In the genomic region with DNA sequence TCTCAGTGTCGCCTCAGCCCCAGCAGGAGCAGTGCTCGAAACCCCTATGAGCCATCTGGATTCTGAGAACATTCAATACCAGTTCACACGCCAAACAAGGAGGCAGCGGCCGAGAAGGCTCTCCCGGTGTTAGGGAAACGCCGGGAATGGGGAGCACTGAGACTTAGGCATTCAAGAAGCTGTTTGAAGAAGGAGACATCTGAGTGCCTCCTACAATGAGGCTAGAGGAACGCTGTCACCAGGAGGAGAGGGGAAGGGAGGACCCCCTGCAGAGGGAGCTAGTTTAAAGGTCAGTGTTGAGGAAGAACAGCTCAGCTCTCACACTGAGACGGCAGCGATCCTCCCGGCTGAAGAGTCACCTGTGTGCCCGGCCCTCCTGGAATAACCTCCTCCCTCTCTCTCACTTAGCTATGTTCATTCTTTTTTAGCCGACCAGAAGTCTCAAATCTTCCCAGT, we compare ENCODE assay signal across 22 cellular contexts.
DNase-seq lines count a peak whose midpoint lies in the region; ATAC-seq, FAIRE-seq and TF ChIP-seq lines count a peak whose summit lies in the region.
"Had no signal": no experiment of that assay in that cellular context is flagged by ENCODE, and none has a peak within 500 bp of the region (broad histone marks: within the 10 kb centered on the region; RNA-seq: fewer than 3 reads in every experiment).

No MANE protein-coding gene starts in this region.

- no peaks in the 10 kb centered on the region for H3K9me3 Mint-ChIP-seq in chondrocyte (ENCODE audit: low read depth)
- H3K9me3 Mint-ChIP-seq: GM23338 had no signal

- no peaks in the 10 kb centered on the region for H3K79me2 ChIP-seq in HepG2 (ENCODE audit: insufficient read depth, low read length)

- DNase-seq in activated CD8-positive, alpha-beta memory T cell treated with anti-CD3 and anti-CD28 coated beads, Interleukin-2, amount 50 U/mL, for 48 hours: peak; percentile 1
- no peak for DNase-seq in activated CD8-positive, alpha-beta memory T cell treated with anti-CD3 and anti-CD28 coated beads, Interleukin-2, amount 50 U/mL, for 4 hours
- no peak for DNase-seq in chondrocyte (ENCODE audit: low spot score)
- no peak for DNase-seq in HepG2 (ENCODE audit: low spot score)
- DNase-seq in smooth muscle cell of the brain vasculature (ENCODE audit: low read depth, low spot score): peak; percentile 67
- DNase-seq in dermis blood vessel endothelial cell: no peak
- no peak for DNase-seq in NCI-H524 (lab: John Stamatoyannopoulos, UW)
- DNase-seq: GDM1; NCI-H1048; NCI-H1417 treated with DMSO at 0.1 percent for 48 hours; NCI-H187 treated with DMSO at 0.1 percent for 48 hours; NCI-H2107; NCI-H748 treated with DMSO at 0.1 percent for 48 hours; NK-92 treated with Interleukin-12 subunit alpha and Interleukin-12 subunit beta, amount 100 ng/mL, for 24 hours; SHP77 treated with DMSO at 0.1 percent for 48 hours had no signal

- H3K4me1 Mint-ChIP-seq in chondrocyte (ENCODE audit: low read depth): peaks cover 3% of the 10 kb centered on the region

- H3K27me3 ChIP-seq in HepG2 (ENCODE audit: control insufficient read depth in 1 of 2, insufficient read depth in 2 of 2, low read length in 2 of 2): peaks cover 8 to 12% of the 10 kb centered on the region in 2 experiments; a peak in 3 of 5 replicates
- H3K27me3 ChIP-seq: MG63 had no signal

- H3K27ac Mint-ChIP-seq in chondrocyte (ENCODE audit: unreplicated experiment): peak overlapping the region; percentile 32
- H3K27ac Mint-ChIP-seq: GM23338 had no signal

- H3K4me3 ChIP-seq in HepG2 (replicated peaks in 1 of 3; ENCODE audit: insufficient read depth in 1 of 3, low read depth in 2 of 3, low read length in 3 of 3): no peak overlapping the region
- H3K4me3 ChIP-seq: GM23338, K562, MG63 had no signal

- H3K36me3 Mint-ChIP-seq in chondrocyte (ENCODE audit: low read depth): no peaks in the 10 kb centered on the region

- no peak for TF ChIP-seq POLR2A in HepG2 (IDR thresholded peaks at IDR 0.05; ENCODE audit: insufficient read depth in 1 of 2, low read depth in 2 of 2, low read length in 2 of 2)

- H3K9ac ChIP-seq in HepG2 (ENCODE audit: insufficient read depth, low read depth, low read length): no peak overlapping the region
- H3K9ac ChIP-seq: SK-N-SH had no signal

- peaks cover 60% of the 10 kb centered on the region for H3K4me1 ChIP-seq in HepG2 (ENCODE audit: insufficient read depth, low read length)

- H2AFZ ChIP-seq in HepG2 (ENCODE audit: low read length): no peak overlapping the region
- H2AFZ ChIP-seq: GM23338 had no signal

- WGBS in HepG2 (ENCODE audit: low lambda C conversion rate): 55% methylated on average over 12 of the region's 14 CpGs

- FAIRE-seq in HepG2 (lab: Jason Lieb, UNC): no peak
- FAIRE-seq: K562 had no signal

- no peak overlapping the region for H3K27ac ChIP-seq in HepG2 (ENCODE audit: extremely low read length, insufficient read depth, low read length)
- H3K27ac ChIP-seq: C4-2B, RWPE1 had no signal

- H3K36me3 ChIP-seq in HepG2 (replicated peaks in 1 of 2; ENCODE audit: control insufficient read depth in 1 of 2, insufficient read depth in 2 of 2, low read length in 2 of 2): no peaks in the 10 kb centered on the region
- H3K36me3 ChIP-seq: MG63 had no signal

- intact Hi-C loops in HepG2 (cut with micrococcal nuclease; ENCODE audit: unreplicated experiment): loop anchor here (5.0 kb wide), 3 partner anchors 65 to 260 kb away; no protein-coding TSS in a partner anchor

- H3K4me3 Mint-ChIP-seq in chondrocyte (ENCODE audit: unreplicated experiment): no peak overlapping the region
- H3K4me3 Mint-ChIP-seq: GM23338 had no signal

- no peak for ATAC-seq in HepG2
- no peak for ATAC-seq in HG02623 (IDR thresholded peaks at IDR 0.05; ENCODE audit: unreplicated experiment)

- H4K20me1 ChIP-seq in HepG2 (ENCODE audit: insufficient read depth, low read length): no peaks in the 10 kb centered on the region

- H3K9me3 ChIP-seq in HepG2 (ENCODE audit: low read length): no peaks in the 10 kb centered on the region
- H3K9me3 ChIP-seq: MG63, SK-N-SH had no signal

- peaks cover 2% of the 10 kb centered on the region for H3K27me3 Mint-ChIP-seq in chondrocyte (ENCODE audit: low read depth)

- in situ Hi-C loops in HepG2 (cut with HindIII; ENCODE audit: extremely low pct_ligation_motif_present, low pct_unique_long_range_greater_than_20kb): loop anchor here (5.0 to 10.0 kb wide), 4 partner anchors 55 to 413 kb away; no protein-coding TSS in a partner anchor

- TF ChIP-seq CTCF in chondrocyte (IDR thresholded peaks at IDR 0.05): no peak
- no peak for TF ChIP-seq CTCF in HepG2 (CRISPR knock-in tag; IDR thresholded peaks at IDR 0.05)

- POLR2A ChIA-PET in HepG2 (lab: Yijun Ruan, JAX): interaction anchor here (1.1 kb wide), 1 partner anchor 83 kb away, joined by 3 read pairs; no protein-coding TSS in a partner anchor

- peak overlapping the region; percentile 8; the same call in 1 of the 2 replicates for H3K4me2 ChIP-seq in HepG2 (ENCODE audit: low read depth, low read length)
- H3K4me2 ChIP-seq: GM23338, SK-N-SH had no signal

- no peak for TF ChIP-seq RAD21 in HepG2 (CRISPR knock-in tag; IDR thresholded peaks at IDR 0.05)

- TF ChIP-seq EP300 in HepG2 (IDR thresholded peaks at IDR 0.05; ENCODE audit: low read depth in 2 of 2, low read length in 2 of 2): no peak
- no peak for TF ChIP-seq EP300 in HepG2 (CRISPR knock-in tag; IDR thresholded peaks at IDR 0.05; ENCODE audit: borderline replicate concordance)

- CTCF ChIA-PET in HepG2 (lab: Yijun Ruan, JAX; ENCODE audit: low intra/inter-chr PET ratio, low total read pairs): interaction anchor here (1.8 to 2.1 kb wide), 2 partner anchors 133 to 259 kb away, joined by 6 to 14 read pairs; no protein-coding TSS in a partner anchor

- no TSS peak for BruUV-seq in HepG2 (replicated peaks; lab: Mats Ljungman, UMichigan)

TF ChIP-seq in HepG2, 621 proteins besides CTCF, POLR2A, EP300 and RAD21:
- no peak for TF ChIP-seq ZNF703 (CRISPR knock-in tag; IDR thresholded peaks at IDR 0.05; ENCODE audit: borderline replicate concordance)
- TF ChIP-seq ZNF766 (CRISPR knock-in tag; IDR thresholded peaks at IDR 0.05; ENCODE audit: borderline replicate concordance): 0 out of 2 replicates have a peak, but pooled peaks have one; percentile 7
- no peak for TF ChIP-seq ZNF17 (CRISPR knock-in tag; IDR thresholded peaks at IDR 0.05)
- TF ChIP-seq ZNF263 (CRISPR knock-in tag; IDR thresholded peaks at IDR 0.05): peak; percentile 68

Comparison
In these comparisons a context has a peak if more than half of its experiments do, and no peak if none do; other contexts are left out.
1. DNase-seq: peak in activated CD8-positive, alpha-beta memory T cell treated with anti-CD3 and anti-CD28 coated beads, Interleukin-2, amount 50 U/mL, for 48 hours (single experiment) and smooth muscle cell of the brain vasculature (single experiment); none in activated CD8-positive, alpha-beta memory T cell treated with anti-CD3 and anti-CD28 coated beads, Interleukin-2, amount 50 U/mL, for 4 hours (single experiment), chondrocyte (single experiment), HepG2 (single experiment), dermis blood vessel endothelial cell (single experiment) and NCI-H524 (0 of 2).